Comparison of ENCODE assay signal across 9 cellular contexts in the genomic region with DNA sequence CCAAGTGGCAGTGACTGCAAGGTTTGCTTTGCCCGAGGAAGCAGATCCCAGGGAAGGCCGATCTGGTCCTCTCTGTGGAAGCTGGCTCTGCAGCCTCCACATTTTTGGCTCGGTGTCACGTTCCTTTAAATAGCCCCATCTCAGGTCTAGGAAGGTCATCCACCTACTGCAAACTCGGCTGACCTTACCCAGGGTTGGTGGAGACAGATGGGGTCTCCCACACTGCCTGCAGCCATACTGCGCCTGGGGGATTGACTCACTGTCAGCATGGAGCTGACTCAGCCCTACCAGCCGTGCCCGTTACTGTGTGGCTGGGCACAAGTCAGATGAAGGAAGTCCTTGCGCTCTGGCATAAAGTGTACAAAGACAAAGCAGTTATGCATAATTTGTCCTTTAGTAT. TPM values are rescaled to one million over a fixed set of nuclear protein-coding genes. Genes with fewer than 3 reads are reported as not detected.
DNase-seq lines count a peak whose midpoint lies in the region; ATAC-seq and TF ChIP-seq lines count a peak whose summit lies in the region.
"Had no signal": no experiment of that assay in that cellular context is flagged by ENCODE, and none has a peak within 500 bp of the region (broad histone marks: within the 10 kb centered on the region; RNA-seq: fewer than 3 reads in every experiment).

No MANE protein-coding gene starts in this region.

- no peak overlapping the region for H3K27ac Mint-ChIP-seq in CD8-positive, alpha-beta memory T cell
- H3K27ac Mint-ChIP-seq: activated T-cell treated with anti-CD3 and anti-CD28 coated beads, Interleukin-2, amount 50 U/mL, for 72 hours had no signal

- intact Hi-C loops in PC-3 (cut with micrococcal nuclease), result no loop called here

- H3K79me2 ChIP-seq in DND-41 (ENCODE audit: insufficient read depth, low read length) (no peaks in the 10 kb centered on the region), PC-3 (ENCODE audit: low read length) (no peaks in the 10 kb centered on the region), fibroblast of lung (ENCODE audit: control insufficient read depth, insufficient read depth, low read length) (no peaks in the 10 kb centered on the region), osteoblast (ENCODE audit: insufficient read depth, low read length) (no peaks in the 10 kb centered on the region)

- no peaks in the 10 kb centered on the region for H3K27me3 Mint-ChIP-seq in CD8-positive, alpha-beta memory T cell

- H3K36me3 ChIP-seq in DND-41 (ENCODE audit: insufficient read depth, low read length) (peaks cover 58% of the 10 kb centered on the region), PC-3 (ENCODE audit: low read depth, low read length) (no peaks in the 10 kb centered on the region), fibroblast of lung (ENCODE audit: control insufficient read depth, insufficient read depth, low read length) (peaks cover 2% of the 10 kb centered on the region), osteoblast (ENCODE audit: insufficient read depth, low read length) (peaks cover 12% of the 10 kb centered on the region), H7 (replicated peaks; ENCODE audit: control insufficient read depth, insufficient read depth, low read length) (no peaks in the 10 kb centered on the region)
- H3K36me3 ChIP-seq in CD8-positive, alpha-beta memory T cell (ENCODE audit: insufficient read depth, low read length), result no peaks in the 10 kb centered on the region

- POLR2A ChIA-PET in PC-3 (lab: Charles Lee; ENCODE audit: unreplicated experiment), result interaction anchor here (0.6 kb wide), 1 partner anchor 61 kb away, joined by 5 read pairs; no protein-coding TSS in a partner anchor
- POLR2A ChIA-PET in CD8-positive, alpha-beta memory T cell (lab: Charles Lee), result no interaction called here
- POLR2A ChIA-PET in GM10248 (lab: Yijun Ruan, JAX), result no interaction called here

- no peak overlapping the region for H3K4me3 Mint-ChIP-seq in CD8-positive, alpha-beta memory T cell
- H3K4me3 Mint-ChIP-seq: activated T-cell treated with anti-CD3 and anti-CD28 coated beads, Interleukin-2, amount 50 U/mL, for 72 hours had no signal

- ATAC-seq in DND-41 (ENCODE audit: insufficient read depth, low read depth), result peak; percentile 87
- ATAC-seq in PC-3, result peak; percentile 98
- no peak for ATAC-seq in GM21786 (IDR thresholded peaks at IDR 0.05; ENCODE audit: unreplicated experiment)

- no peaks in the 10 kb centered on the region for H3K9me3 Mint-ChIP-seq in CD8-positive, alpha-beta memory T cell
- H3K9me3 Mint-ChIP-seq: activated T-cell treated with anti-CD3 and anti-CD28 coated beads, Interleukin-2, amount 50 U/mL, for 72 hours had no signal

- no peak for TF ChIP-seq CTCF in DND-41 (IDR thresholded peaks at IDR 0.05; ENCODE audit: borderline replicate concordance, extremely low read depth, low read length, poor library complexity, severe bottlenecking)
- no peak for TF ChIP-seq CTCF in PC-3 (conservative IDR thresholded peaks at IDR 0.05; ENCODE audit: low read depth, low read length)
- no peak for TF ChIP-seq CTCF in fibroblast of lung (conservative IDR thresholded peaks at IDR 0.05 in 1 of 2, IDR thresholded peaks at IDR 0.05 in 1 of 2; ENCODE audit: low read depth in 1 of 2, low read length in 2 of 2)
- no peak for TF ChIP-seq CTCF in osteoblast (IDR thresholded peaks at IDR 0.05; ENCODE audit: extremely low read depth, low read depth, low read length)
- no peak for TF ChIP-seq CTCF in GM10248 (IDR thresholded peaks at IDR 0.05; ENCODE audit: control extremely low read depth, extremely low read depth, low read depth, missing control alignments)

- H3K4me3 ChIP-seq in DND-41 (ENCODE audit: low read depth in 1 of 2, low read length in 2 of 2) (no peak overlapping the region), PC-3 (ENCODE audit: low read length) (no peak overlapping the region), fibroblast of lung (replicated peaks in 1 of 4; ENCODE audit: control extremely low read depth in 1 of 4, insufficient read depth in 1 of 4, low read depth in 3 of 4, low read length in 4 of 4) (no peak overlapping the region), osteoblast (ENCODE audit: insufficient read depth, low read length) (peak overlapping the region; percentile 46), H7 (ENCODE audit: insufficient read depth, low read depth, low read length) (no peak overlapping the region)
- H3K4me3 ChIP-seq in CD8-positive, alpha-beta memory T cell (ENCODE audit: low read length), result no peak overlapping the region

- H3K36me3 Mint-ChIP-seq in CD8-positive, alpha-beta memory T cell, result peaks cover 0 to 38% (median 14%) of the 10 kb centered on the region in 3 donors

- H3K27ac ChIP-seq in DND-41 (ENCODE audit: low read length), result peak overlapping the region; percentile 60
- no peak overlapping the region; the same call in 1 of the 2 replicates for H3K27ac ChIP-seq in PC-3 (ENCODE audit: low read length)
- no peak overlapping the region for H3K27ac ChIP-seq in fibroblast of lung (ENCODE audit: insufficient read depth, low read length)
- H3K27ac ChIP-seq in osteoblast (ENCODE audit: low read depth, low read length), result peak overlapping the region; percentile 34
- no peak overlapping the region for H3K27ac ChIP-seq in CD8-positive, alpha-beta memory T cell (ENCODE audit: low read depth, low read length)

- CTCF ChIA-PET in PC-3 (lab: Charles Lee), result no interaction called here
- CTCF ChIA-PET in CD8-positive, alpha-beta memory T cell (lab: Charles Lee), result no interaction called here
- CTCF ChIA-PET in GM10248 (lab: Yijun Ruan, JAX), result no interaction called here

- H3K4me2 ChIP-seq in DND-41 (ENCODE audit: insufficient read depth, low read length) (no peak overlapping the region), PC-3 (ENCODE audit: low read length) (0 out of 2 replicates have a peak overlapping the region, but pooled peaks have one; percentile 38), fibroblast of lung (ENCODE audit: extremely low read depth, insufficient read depth, low read length) (no peak overlapping the region), osteoblast (ENCODE audit: insufficient read depth, low read length) (peak overlapping the region; percentile 67)

- H3K4me1 Mint-ChIP-seq in CD8-positive, alpha-beta memory T cell, result peaks cover 0 to 2% (median 0%) of the 10 kb centered on the region in 3 donors

- H3K9ac ChIP-seq in DND-41 (ENCODE audit: low read depth, low read length) (no peak overlapping the region), PC-3 (ENCODE audit: low read length) (no peak overlapping the region), fibroblast of lung (ENCODE audit: insufficient read depth, low read length) (no peak overlapping the region)

- H2AFZ ChIP-seq in DND-41 (ENCODE audit: low read depth, low read length) (no peak overlapping the region), PC-3 (ENCODE audit: low read length) (peak overlapping the region; percentile 57; the same call in 1 of the 2 replicates), fibroblast of lung (ENCODE audit: low read length) (no peak overlapping the region), osteoblast (ENCODE audit: low read length) (no peak overlapping the region)

- H4K20me1 ChIP-seq in DND-41 (ENCODE audit: insufficient read depth, low read length), result no peaks in the 10 kb centered on the region
- no peaks in the 10 kb centered on the region for H4K20me1 ChIP-seq in PC-3 (ENCODE audit: low read length)
- H4K20me1 ChIP-seq in fibroblast of lung (ENCODE audit: control insufficient read depth, extremely low read depth, insufficient read depth, low read length), result no peaks in the 10 kb centered on the region
- no peaks in the 10 kb centered on the region for H4K20me1 ChIP-seq in osteoblast (ENCODE audit: insufficient read depth, low read length)

- H3K9me2 ChIP-seq in PC-3 (replicated peaks; ENCODE audit: low read length), result no peaks in the 10 kb centered on the region

- peaks cover 14% of the 10 kb centered on the region for H3K4me1 ChIP-seq in DND-41 (ENCODE audit: insufficient read depth, low read length)
- peaks cover 6% of the 10 kb centered on the region; the same call in 1 of the 2 replicates for H3K4me1 ChIP-seq in PC-3 (ENCODE audit: insufficient read depth, low read length)
- H3K4me1 ChIP-seq in fibroblast of lung (ENCODE audit: control insufficient read depth, extremely low read depth, insufficient read depth, low read length), result no peaks in the 10 kb centered on the region
- peaks cover 8% of the 10 kb centered on the region for H3K4me1 ChIP-seq in osteoblast (ENCODE audit: insufficient read depth, low read length)
- no peaks in the 10 kb centered on the region for H3K4me1 ChIP-seq in CD8-positive, alpha-beta memory T cell (ENCODE audit: insufficient read depth, low read length)

- DNase-seq in DND-41, result peak; percentile 59
- peak; percentile 54 for DNase-seq in PC-3
- DNase-seq in fibroblast of lung (ENCODE audit: low read depth in 2 of 2), result peak; percentile 8 to 52
- DNase-seq in osteoblast (ENCODE audit: insufficient read length, low spot score, missing footprints), result peak; percentile 96
- no peak for DNase-seq in CD8-positive, alpha-beta memory T cell
- no peak for DNase-seq in H7
- no peak for DNase-seq in GM10248 (ENCODE audit: extremely low spot score)
- DNase-seq: activated T-cell treated with anti-CD3 and anti-CD28 coated beads, Interleukin-2, amount 50 U/mL, for 72 hours had no signal

- BruUV-seq in PC-3 (replicated peaks; lab: Mats Ljungman, UMichigan), result no TSS peak

- no peaks in the 10 kb centered on the region for H3F3A ChIP-seq in PC-3 (ENCODE audit: low read length, unreplicated experiment)

- H3K27me3 ChIP-seq in DND-41 (ENCODE audit: insufficient read depth, low read length, poor library complexity) (no peaks in the 10 kb centered on the region), PC-3 (ENCODE audit: low read length) (no peaks in the 10 kb centered on the region), fibroblast of lung (ENCODE audit: control insufficient read depth, insufficient read depth, low read length) (no peaks in the 10 kb centered on the region), osteoblast (ENCODE audit: insufficient read depth, low read length) (no peaks in the 10 kb centered on the region), H7 (ENCODE audit: control insufficient read depth, insufficient read depth, low read length) (no peaks in the 10 kb centered on the region)
- H3K27me3 ChIP-seq in CD8-positive, alpha-beta memory T cell (ENCODE audit: insufficient read depth, low read length, poor library complexity, severe bottlenecking), result no peaks in the 10 kb centered on the region

- H3K9me3 ChIP-seq in DND-41 (ENCODE audit: insufficient read depth, low read length, severe bottlenecking) (peaks cover 21% of the 10 kb centered on the region), PC-3 (ENCODE audit: low read length) (no peaks in the 10 kb centered on the region), fibroblast of lung (ENCODE audit: control insufficient read depth, insufficient read depth, low read depth, low read length) (no peaks in the 10 kb centered on the region), osteoblast (ENCODE audit: low read depth, low read length) (no peaks in the 10 kb centered on the region)
- no peaks in the 10 kb centered on the region for H3K9me3 ChIP-seq in CD8-positive, alpha-beta memory T cell (ENCODE audit: low read length)

RNA-seq across cellular contexts. Expression of a gene that starts 16.9 kb away (rescaled TPM):
- 14.1 and 21.0 TPM in 2 replicates for total RNA-seq in PC-3 (2014; rRNA removed)
- total RNA-seq in fibroblast of lung, result 8.0 and 8.3 TPM in 2 replicates
- polyA plus RNA-seq in fibroblast of lung, result 6.5 and 7.7 TPM in 2 replicates
- polyA plus RNA-seq in fibroblast of lung (2012), result 6.0 and 7.3 TPM in 2 replicates
- polyA minus RNA-seq in fibroblast of lung (ENCODE audit: low replicate concordance), result 5.5 and 7.2 TPM in 2 replicates
- 12.7 and 15.0 TPM in 2 replicates for total RNA-seq in osteoblast
- 10 to 100 TPM in 1 of 2 experiments, 1 to 10 TPM in 1; 8.6 to 10.0 TPM for total RNA-seq in CD8-positive, alpha-beta memory T cell
- polyA plus RNA-seq in CD8-positive, alpha-beta memory T cell, result 18.8 TPM
- 24.5 and 29.3 TPM in 2 replicates for total RNA-seq in H7 (2014; rRNA removed; shearing (Covaris generic))

RNA-seq across cellular contexts. Expression of a gene that starts 29.9 kb away (rescaled TPM):
- total RNA-seq in PC-3 (2014; rRNA removed) (not detected in 2 replicates), fibroblast of lung (under 0.01 TPM in 2 replicates), osteoblast (not detected in 2 replicates)
- 0.01 TPM in 1 of 2 replicates, not detected in the other for polyA plus RNA-seq in fibroblast of lung
- 0.03 and 0.05 TPM in 2 replicates for polyA plus RNA-seq in fibroblast of lung (2012)
- not detected in 2 replicates for polyA minus RNA-seq in fibroblast of lung (ENCODE audit: low replicate concordance)
- not detected for total RNA-seq in CD8-positive, alpha-beta memory T cell
- polyA plus RNA-seq in CD8-positive, alpha-beta memory T cell, result 0.03 TPM
- total RNA-seq in H7 (2014; rRNA removed; shearing (Covaris generic)), result 0.07 TPM in 1 of 2 replicates, not detected in the other
- total RNA-seq: activated T-cell treated with anti-CD3 and anti-CD28 coated beads, Interleukin-2, amount 50 U/mL, for 72 hours had no signal

RNA-seq across cellular contexts. Expression of a gene that starts 34.6 kb away (rescaled TPM):
- total RNA-seq in PC-3 (2014; rRNA removed) (26.8 and 41.4 TPM in 2 replicates), fibroblast of lung (24.9 and 27.6 TPM in 2 replicates), osteoblast (25.6 and 29.3 TPM in 2 replicates)
- polyA plus RNA-seq in fibroblast of lung, result 17.6 and 34.3 TPM in 2 replicates
- polyA plus RNA-seq in fibroblast of lung (2012), result 19.4 and 34.0 TPM in 2 replicates
- polyA minus RNA-seq in fibroblast of lung (ENCODE audit: low replicate concordance), result 26.1 and 48.7 TPM in 2 replicates
- total RNA-seq in CD8-positive, alpha-beta memory T cell, result 10 to 100 TPM; 17.4 to 20.0 TPM
- polyA plus RNA-seq in CD8-positive, alpha-beta memory T cell, result 15.6 TPM
- 21.8 and 24.0 TPM in 2 replicates for total RNA-seq in H7 (2014; rRNA removed; shearing (Covaris generic))

Comparison
In these comparisons a context has a peak if more than half of its experiments do, and no peak if none do; other contexts are left out.
1. DNase-seq: peak in DND-41 (single experiment), PC-3 (single experiment), fibroblast of lung (2 of 2) and osteoblast (single experiment); none in CD8-positive, alpha-beta memory T cell (0 of 5), H7 (single experiment) and GM10248 (single experiment).
2. H3K27ac ChIP-seq: peak in DND-41 (single experiment) and osteoblast (single experiment); none in PC-3 (single experiment), fibroblast of lung (single experiment) and CD8-positive, alpha-beta memory T cell (single experiment).
3. H3K4me2 ChIP-seq: peak in PC-3 (single experiment) and osteoblast (single experiment); none in DND-41 (single experiment) and fibroblast of lung (single experiment).